Comparison of ENCODE assay signal across 11 cellular contexts in the genomic region with DNA sequence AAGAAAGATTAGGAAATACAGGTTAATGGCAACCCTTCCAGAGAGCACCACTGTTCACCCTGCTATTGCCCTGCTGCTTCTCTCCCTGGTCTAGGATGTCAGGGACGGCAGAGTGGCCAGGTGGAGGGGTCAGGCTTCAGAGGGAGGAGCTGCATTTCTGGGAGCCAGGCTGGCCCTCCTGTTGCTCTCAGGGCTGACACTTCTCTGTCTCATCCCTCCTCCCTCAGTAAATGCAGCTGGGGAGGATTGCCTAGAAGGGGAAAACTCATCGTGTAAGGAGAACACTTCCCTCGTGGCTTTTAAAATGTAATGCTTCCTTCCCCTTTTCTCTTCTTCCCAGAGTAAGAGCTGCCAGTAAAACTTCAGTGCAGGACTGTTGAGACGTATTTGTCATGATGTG. TPM values are rescaled to one million over a fixed set of nuclear protein-coding genes. Genes with fewer than 3 reads are reported as not detected.
DNase-seq lines count a peak whose midpoint lies in the region; ATAC-seq and TF ChIP-seq lines count a peak whose summit lies in the region.
"Had no signal": no experiment of that assay in that cellular context is flagged by ENCODE, and none has a peak within 500 bp of the region (broad histone marks: within the 10 kb centered on the region; RNA-seq: fewer than 3 reads in every experiment).

No MANE protein-coding gene starts in this region.

- no peak for DNase-seq in Right ventricle myocardium inferior (ENCODE audit: missing footprints)
- no peak for DNase-seq in right atrium auricular region (ENCODE audit: low spot score)
- no peak for DNase-seq in WERI-Rb-1
- no peak for DNase-seq in right lobe of liver
- DNase-seq in upper lobe of right lung: no peak
- DNase-seq in effector CD4-positive, alpha-beta T cell: no peak
- DNase-seq: activated naive CD4-positive, alpha-beta T cell treated with Interleukin-2 at 50 U/mL for 16 hours; MG63 had no signal

- 34% methylated on average over 4 of the region's 4 CpGs for WGBS in right lobe of liver (ENCODE audit: insufficient coverage, low coverage, low lambda C conversion rate, missing lambda C conversion rate)

- H3K9me3 ChIP-seq in right atrium auricular region (no peaks in the 10 kb centered on the region), WERI-Rb-1 (ENCODE audit: severe bottlenecking) (no peaks in the 10 kb centered on the region), right lobe of liver (no peaks in the 10 kb centered on the region), upper lobe of right lung (no peaks in the 10 kb centered on the region)
- H3K9me3 ChIP-seq: MG63 had no signal

- H3K4me1 ChIP-seq in right atrium auricular region (peaks cover 0 to 99% of the 10 kb centered on the region in 2 donors), right lobe of liver (peaks cover 0 to 55% (median 13%) of the 10 kb centered on the region in 4 donors), upper lobe of right lung (peaks cover 86% of the 10 kb centered on the region)

- intact Hi-C loops in Right ventricle myocardium inferior (cut with DNase I) (no loop called here), right lobe of liver (cut with DNase I) (no loop called here), upper lobe of right lung (cut with DNase I) (no loop called here)

- ATAC-seq in Right ventricle myocardium inferior (peak; percentile 25), right lobe of liver (peak in 3 of 4 donors; percentile 22 to 45 (median 25)), upper lobe of right lung (peak; percentile 48), GM18909 (IDR thresholded peaks at IDR 0.05; ENCODE audit: poor library complexity, unreplicated experiment) (no peak), HG03108 (IDR thresholded peaks at IDR 0.05; ENCODE audit: unreplicated experiment) (no peak)

- no peaks in the 10 kb centered on the region for H3K27me3 ChIP-seq in right atrium auricular region
- H3K27me3 ChIP-seq in WERI-Rb-1 (ENCODE audit: insufficient read depth, low read depth, severe bottlenecking): no peaks in the 10 kb centered on the region
- no peaks in the 10 kb centered on the region for H3K27me3 ChIP-seq in right lobe of liver
- H3K27me3 ChIP-seq in upper lobe of right lung: no peaks in the 10 kb centered on the region
- H3K27me3 ChIP-seq: MG63 had no signal

- H3K36me3 ChIP-seq in right atrium auricular region: no peaks in the 10 kb centered on the region
- H3K36me3 ChIP-seq in WERI-Rb-1: peaks cover 11% of the 10 kb centered on the region
- no peaks in the 10 kb centered on the region for H3K36me3 ChIP-seq in right lobe of liver
- no peaks in the 10 kb centered on the region for H3K36me3 ChIP-seq in upper lobe of right lung
- H3K36me3 ChIP-seq: MG63 had no signal

- TF ChIP-seq CTCF in right atrium auricular region (IDR thresholded peaks at IDR 0.05) (no peak), WERI-Rb-1 (IDR thresholded peaks at IDR 0.05; ENCODE audit: low read depth, low read length) (no peak), right lobe of liver (IDR thresholded peaks at IDR 0.05) (no peak), upper lobe of right lung (IDR thresholded peaks at IDR 0.05) (no peak)

- no peak overlapping the region for H3K4me3 ChIP-seq in right atrium auricular region
- no peak overlapping the region for H3K4me3 ChIP-seq in WERI-Rb-1 (ENCODE audit: low read depth, low read length)
- no peak overlapping the region for H3K4me3 ChIP-seq in right lobe of liver
- no peak overlapping the region for H3K4me3 ChIP-seq in upper lobe of right lung
- H3K4me3 ChIP-seq: MG63 had no signal

- H3K27ac ChIP-seq in right atrium auricular region: no peak overlapping the region
- peak overlapping the region; percentile 69; the same call in 1 of the 2 replicates for H3K27ac ChIP-seq in WERI-Rb-1
- H3K27ac ChIP-seq in right lobe of liver: peak overlapping the region in 1 of 3 donors; percentile 2
- no peak overlapping the region for H3K27ac ChIP-seq in upper lobe of right lung

- no peak for TF ChIP-seq POLR2A in right lobe of liver (IDR thresholded peaks at IDR 0.05)

RNA-seq across cellular contexts. Expression of gene SUSD6, which starts 20.8 kb away (rescaled TPM):
- total RNA-seq in Right ventricle myocardium inferior: 22.4 TPM
- total RNA-seq in right atrium auricular region: 10 to 100 TPM; 19.2 to 24.7 TPM
- 10 to 100 TPM in 5 of 6 experiments, 1 to 10 TPM in 1; 9.6 to 17.4 (median 12.5) TPM for total RNA-seq in right lobe of liver
- 87.5 TPM for total RNA-seq in upper lobe of right lung

RNA-seq across cellular contexts. Expression of gene CCDC177, which starts 57.5 kb away (rescaled TPM):
- total RNA-seq in Right ventricle myocardium inferior: not detected
- total RNA-seq in right atrium auricular region: not detected
- total RNA-seq in right lobe of liver: under 1 TPM in 3 of 6 experiments, not detected in 3; 0.06 to 0.11 (median 0.07) TPM
- total RNA-seq in upper lobe of right lung: not detected
- total RNA-seq: dermis blood vessel endothelial cell had no signal

Comparison
In these comparisons a context has a peak if more than half of its experiments do, and no peak if none do; other contexts are left out.
1. ATAC-seq: peak in Right ventricle myocardium inferior (single experiment), right lobe of liver (3 of 4) and upper lobe of right lung (single experiment); none in GM18909 (single experiment) and HG03108 (single experiment).